In the genomic region with DNA sequence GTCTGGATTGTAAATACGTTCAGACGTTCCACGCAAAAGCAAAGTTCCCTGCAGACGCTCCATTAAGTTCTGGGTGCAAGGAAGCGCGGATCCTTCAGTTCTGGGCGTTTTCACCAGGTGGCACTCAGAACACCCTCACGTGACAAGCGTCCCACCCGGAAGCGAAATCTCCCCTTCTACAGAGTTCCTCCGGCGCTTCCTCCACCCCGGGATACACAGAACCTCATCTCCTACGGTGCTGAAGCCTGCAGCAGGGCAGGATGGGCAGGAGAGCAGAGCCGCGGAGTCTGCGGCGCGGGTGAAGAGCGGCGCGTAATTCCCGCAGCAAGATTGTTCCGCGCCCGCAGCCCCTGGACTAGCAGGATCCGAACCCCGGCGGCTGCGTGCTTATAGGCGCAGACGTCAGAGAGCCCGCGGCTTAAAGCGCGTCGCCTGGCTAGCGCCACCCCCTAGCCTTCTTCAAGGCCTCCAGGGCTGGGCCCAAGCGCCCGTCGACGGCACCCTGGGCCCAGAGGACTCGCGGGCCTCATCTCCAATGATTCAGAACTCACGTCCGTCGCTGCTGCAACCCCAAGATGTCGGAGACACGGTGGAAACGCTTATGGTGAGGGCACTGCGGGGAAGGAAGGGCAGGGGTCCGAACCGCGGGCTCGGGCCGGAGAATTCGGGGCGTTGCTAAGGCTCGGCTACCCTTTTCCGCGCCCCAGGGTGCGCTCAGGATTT, we compare ENCODE assay signal across 1 cellular context.
TF ChIP-seq lines count a peak whose summit lies in the region.

A gene with protein sequence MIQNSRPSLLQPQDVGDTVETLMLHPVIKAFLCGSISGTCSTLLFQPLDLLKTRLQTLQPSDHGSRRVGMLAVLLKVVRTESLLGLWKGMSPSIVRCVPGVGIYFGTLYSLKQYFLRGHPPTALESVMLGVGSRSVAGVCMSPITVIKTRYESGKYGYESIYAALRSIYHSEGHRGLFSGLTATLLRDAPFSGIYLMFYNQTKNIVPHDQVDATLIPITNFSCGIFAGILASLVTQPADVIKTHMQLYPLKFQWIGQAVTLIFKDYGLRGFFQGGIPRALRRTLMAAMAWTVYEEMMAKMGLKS (plus strand): TSS at position 181 of the 723 bp plus-strand sequence. CDS start 355 bp downstream, at position 536.

TF ChIP-seq in K562, 482 proteins besides CTCF, POLR2A, EP300 and RAD21 (continued from another document):
- TF ChIP-seq, protein P1, sequence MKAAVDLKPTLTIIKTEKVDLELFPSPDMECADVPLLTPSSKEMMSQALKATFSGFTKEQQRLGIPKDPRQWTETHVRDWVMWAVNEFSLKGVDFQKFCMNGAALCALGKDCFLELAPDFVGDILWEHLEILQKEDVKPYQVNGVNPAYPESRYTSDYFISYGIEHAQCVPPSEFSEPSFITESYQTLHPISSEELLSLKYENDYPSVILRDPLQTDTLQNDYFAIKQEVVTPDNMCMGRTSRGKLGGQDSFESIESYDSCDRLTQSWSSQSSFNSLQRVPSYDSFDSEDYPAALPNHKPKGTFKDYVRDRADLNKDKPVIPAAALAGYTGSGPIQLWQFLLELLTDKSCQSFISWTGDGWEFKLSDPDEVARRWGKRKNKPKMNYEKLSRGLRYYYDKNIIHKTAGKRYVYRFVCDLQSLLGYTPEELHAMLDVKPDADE (conservative IDR thresholded peaks at IDR 0.05; ENCODE audit: control insufficient read depth, low read depth, low read length): no peak; the same call in 1 of the 2 replicates
- TF ChIP-seq ZNF717 (CRISPR knock-in tag; IDR thresholded peaks at IDR 0.05): no peak
- TF ChIP-seq TBP (optimal IDR thresholded peaks at IDR 0.05; ENCODE audit: low read depth, low read length): peak; percentile 64
- no peak for TF ChIP-seq DDX20 (tag; IDR thresholded peaks at IDR 0.05; ENCODE audit: low read depth)
- TF ChIP-seq, protein P2, sequence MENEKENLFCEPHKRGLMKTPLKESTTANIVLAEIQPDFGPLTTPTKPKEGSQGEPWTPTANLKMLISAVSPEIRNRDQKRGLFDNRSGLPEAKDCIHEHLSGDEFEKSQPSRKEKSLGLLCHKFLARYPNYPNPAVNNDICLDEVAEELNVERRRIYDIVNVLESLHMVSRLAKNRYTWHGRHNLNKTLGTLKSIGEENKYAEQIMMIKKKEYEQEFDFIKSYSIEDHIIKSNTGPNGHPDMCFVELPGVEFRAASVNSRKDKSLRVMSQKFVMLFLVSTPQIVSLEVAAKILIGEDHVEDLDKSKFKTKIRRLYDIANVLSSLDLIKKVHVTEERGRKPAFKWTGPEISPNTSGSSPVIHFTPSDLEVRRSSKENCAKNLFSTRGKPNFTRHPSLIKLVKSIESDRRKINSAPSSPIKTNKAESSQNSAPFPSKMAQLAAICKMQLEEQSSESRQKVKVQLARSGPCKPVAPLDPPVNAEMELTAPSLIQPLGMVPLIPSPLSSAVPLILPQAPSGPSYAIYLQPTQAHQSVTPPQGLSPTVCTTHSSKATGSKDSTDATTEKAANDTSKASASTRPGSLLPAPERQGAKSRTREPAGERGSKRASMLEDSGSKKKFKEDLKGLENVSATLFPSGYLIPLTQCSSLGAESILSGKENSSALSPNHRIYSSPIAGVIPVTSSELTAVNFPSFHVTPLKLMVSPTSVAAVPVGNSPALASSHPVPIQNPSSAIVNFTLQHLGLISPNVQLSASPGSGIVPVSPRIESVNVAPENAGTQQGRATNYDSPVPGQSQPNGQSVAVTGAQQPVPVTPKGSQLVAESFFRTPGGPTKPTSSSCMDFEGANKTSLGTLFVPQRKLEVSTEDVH (IDR thresholded peaks at IDR 0.05; ENCODE audit: low read depth, partially characterized antibody): peak; percentile 81
- TF ChIP-seq ADNP (tag; IDR thresholded peaks at IDR 0.05): no peak; the same call in 1 of the 2 replicates
- TF ChIP-seq, protein P3, sequence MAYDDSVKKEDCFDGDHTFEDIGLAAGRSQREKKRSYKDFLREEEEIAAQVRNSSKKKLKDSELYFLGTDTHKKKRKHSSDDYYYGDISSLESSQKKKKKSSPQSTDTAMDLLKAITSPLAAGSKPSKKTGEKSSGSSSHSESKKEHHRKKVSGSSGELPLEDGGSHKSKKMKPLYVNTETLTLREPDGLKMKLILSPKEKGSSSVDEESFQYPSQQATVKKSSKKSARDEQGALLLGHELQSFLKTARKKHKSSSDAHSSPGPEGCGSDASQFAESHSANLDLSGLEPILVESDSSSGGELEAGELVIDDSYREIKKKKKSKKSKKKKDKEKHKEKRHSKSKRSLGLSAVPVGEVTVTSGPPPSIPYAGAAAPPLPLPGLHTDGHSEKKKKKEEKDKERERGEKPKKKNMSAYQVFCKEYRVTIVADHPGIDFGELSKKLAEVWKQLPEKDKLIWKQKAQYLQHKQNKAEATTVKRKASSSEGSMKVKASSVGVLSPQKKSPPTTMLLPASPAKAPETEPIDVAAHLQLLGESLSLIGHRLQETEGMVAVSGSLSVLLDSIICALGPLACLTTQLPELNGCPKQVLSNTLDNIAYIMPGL (CRISPR knock-in tag; IDR thresholded peaks at IDR 0.05): no peak; the same call in 1 of the 2 replicates
- TF ChIP-seq SIRT6 (IDR thresholded peaks at IDR 0.05; ENCODE audit: low read depth, low read length): no peak
TF ChIP-seq in K562: peak in this region for 166.
